1 cellular context compared by ENCODE assay signal in the genomic region with DNA sequence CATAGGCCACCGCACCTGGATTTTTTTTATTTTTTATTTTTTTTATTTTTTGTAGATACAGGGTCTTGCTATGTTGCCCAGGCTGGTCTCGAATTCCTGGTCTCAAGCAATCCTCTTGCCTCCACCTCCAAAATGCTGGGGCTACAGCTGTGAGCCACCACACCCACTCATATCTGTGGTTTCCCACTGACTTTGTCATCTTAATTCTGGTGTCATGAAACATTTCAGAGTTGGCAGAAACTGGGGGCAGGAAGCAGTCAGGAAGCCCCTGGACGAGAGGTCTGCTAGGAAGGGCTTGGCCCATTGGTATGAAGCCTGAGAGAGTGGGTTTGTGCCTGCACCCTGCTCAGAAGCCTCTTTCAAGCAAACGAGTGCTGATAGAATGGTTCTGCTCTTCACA.
TF ChIP-seq lines count a peak whose summit lies in the region.

No MANE protein-coding gene starts in this region.

TF ChIP-seq in K562, 482 proteins besides CTCF, POLR2A, EP300 and RAD21:
- TF ChIP-seq ZNF121 (CRISPR knock-in tag; conservative IDR thresholded peaks at IDR 0.05): 0 out of 2 replicates have a peak, but pooled peaks have one; percentile 15
- TF ChIP-seq, protein P1, sequence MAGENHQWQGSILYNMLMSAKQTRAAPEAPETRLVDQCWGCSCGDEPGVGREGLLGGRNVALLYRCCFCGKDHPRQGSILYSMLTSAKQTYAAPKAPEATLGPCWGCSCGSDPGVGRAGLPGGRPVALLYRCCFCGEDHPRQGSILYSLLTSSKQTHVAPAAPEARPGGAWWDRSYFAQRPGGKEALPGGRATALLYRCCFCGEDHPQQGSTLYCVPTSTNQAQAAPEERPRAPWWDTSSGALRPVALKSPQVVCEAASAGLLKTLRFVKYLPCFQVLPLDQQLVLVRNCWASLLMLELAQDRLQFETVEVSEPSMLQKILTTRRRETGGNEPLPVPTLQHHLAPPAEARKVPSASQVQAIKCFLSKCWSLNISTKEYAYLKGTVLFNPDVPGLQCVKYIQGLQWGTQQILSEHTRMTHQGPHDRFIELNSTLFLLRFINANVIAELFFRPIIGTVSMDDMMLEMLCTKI (IDR thresholded peaks at IDR 0.05; ENCODE audit: partially characterized antibody): no peak
TF ChIP-seq in K562: peak in this region for 1.
